Comparison of ENCODE assay signal across 7 cellular contexts in the genomic region with DNA sequence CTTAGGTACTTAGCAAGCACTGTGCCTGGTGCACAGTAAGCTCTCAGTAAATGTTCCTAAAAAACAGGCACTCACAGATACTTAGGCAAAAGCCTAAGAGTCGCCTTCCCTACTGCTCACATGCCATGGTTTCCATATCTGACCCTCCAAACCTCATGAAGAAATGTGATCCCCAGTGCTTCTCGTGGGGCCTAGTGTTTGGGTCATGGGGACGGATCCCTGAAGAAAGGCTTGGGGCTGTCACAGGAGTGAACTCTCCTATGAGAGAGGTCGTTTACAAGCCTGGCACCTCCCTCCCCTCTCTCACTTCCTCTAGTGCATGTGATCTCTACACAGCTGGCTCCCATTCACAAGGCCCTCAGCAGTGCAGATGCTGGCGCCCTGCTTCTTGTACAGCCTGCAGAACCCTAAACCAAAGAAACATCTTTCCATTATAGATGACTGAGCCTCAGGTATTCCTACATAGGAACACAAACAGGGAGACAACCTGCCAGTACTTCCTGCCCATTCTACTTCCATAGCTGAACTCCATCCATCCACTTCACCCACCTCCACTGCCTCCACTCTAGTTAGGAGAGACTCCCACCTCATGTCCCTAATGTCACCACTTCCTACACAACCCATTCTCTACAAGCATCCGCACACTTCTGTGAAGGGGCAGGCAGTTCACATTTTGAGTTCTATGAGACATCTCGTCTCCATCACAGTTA. TPM values are rescaled to one million over a fixed set of nuclear protein-coding genes. Genes with fewer than 3 reads are reported as not detected.
DNase-seq lines count a peak whose midpoint lies in the region; ATAC-seq and TF ChIP-seq lines count a peak whose summit lies in the region.

No MANE protein-coding gene starts in this region.

- H3K27me3 ChIP-seq in endodermal cell (ENCODE audit: control insufficient read depth, insufficient read depth, low read length, poor library complexity, severe bottlenecking) (no peaks in the 10 kb centered on the region), stomach (no peaks in the 10 kb centered on the region)

- peak overlapping the region; percentile 2 for H3K4me3 Mint-ChIP-seq in endodermal cell

- TF ChIP-seq POLR2A in stomach (IDR thresholded peaks at IDR 0.05), result no peak
- no peak for TF ChIP-seq POLR2A in erythroblast (IDR thresholded peaks at IDR 0.05; ENCODE audit: low read length)

- peak overlapping the region; percentile 59 for H3K27ac Mint-ChIP-seq in endodermal cell

- H3K4me3 ChIP-seq in endodermal cell (ENCODE audit: low read length), result peak overlapping the region; percentile 66
- no peak overlapping the region for H3K4me3 ChIP-seq in stomach

- peaks cover 15% of the 10 kb centered on the region for H3K36me3 Mint-ChIP-seq in endodermal cell (ENCODE audit: low read depth)

- peaks cover 42% of the 10 kb centered on the region for H3K4me1 Mint-ChIP-seq in endodermal cell

- H3K36me3 ChIP-seq in endodermal cell (ENCODE audit: control insufficient read depth, insufficient read depth, low read length), result peaks cover 24% of the 10 kb centered on the region
- H3K36me3 ChIP-seq in stomach, result peaks cover 0 to 10% (median 3%) of the 10 kb centered on the region in 4 donors

- H3K27me3 Mint-ChIP-seq in endodermal cell (ENCODE audit: insufficient read depth), result no peaks in the 10 kb centered on the region

- intact Hi-C loops in stomach (cut with DNase I; ENCODE audit: low total_unique reads), result no loop called here

- H3K4me1 ChIP-seq in endodermal cell (ENCODE audit: control insufficient read depth, insufficient read depth, low read length) (peaks cover 6% of the 10 kb centered on the region), stomach (peaks cover 46 to 84% (median 66%) of the 10 kb centered on the region in 4 donors)

- no peak for TF ChIP-seq EP300 in stomach (IDR thresholded peaks at IDR 0.05)

- TF ChIP-seq CTCF in endodermal cell (conservative IDR thresholded peaks at IDR 0.05) (no peak), stomach (IDR thresholded peaks at IDR 0.05) (no peak)

- WGBS in endodermal cell (ENCODE audit: insufficient coverage in 1 of 2, insufficient read length in 1 of 2), 2 experiments, result 91 to 100% methylated on average over 3 to 7 of the region's 7 CpGs
- 72 to 80% (median 73%) methylated on average over 7 of the region's 7 CpGs for WGBS in stomach, 5 donors

- H3K27ac ChIP-seq in endodermal cell (ENCODE audit: low read depth, low read length) (no peak overlapping the region), stomach (peak overlapping the region in 2 of 5 donors; percentile 60 to 96)

- H3K9ac ChIP-seq in endodermal cell (ENCODE audit: extremely low read depth, low read length, poor library complexity, severe bottlenecking), result no peak overlapping the region

- H3K9me3 ChIP-seq in endodermal cell (ENCODE audit: control insufficient read depth, low read length), result no peaks in the 10 kb centered on the region
- no peaks in the 10 kb centered on the region for H3K9me3 ChIP-seq in stomach

- ATAC-seq in GM18520 (IDR thresholded peaks at IDR 0.05; ENCODE audit: unreplicated experiment), result peak; percentile 39
- ATAC-seq in GM21576 (IDR thresholded peaks at IDR 0.05; ENCODE audit: unreplicated experiment), result peak; percentile 57

- DNase-seq in Kasumi-1 (lab: John Stamatoyannopoulos, UW) (peak; percentile 63 to 75), endodermal cell (no peak), stomach (peak; percentile 44), T1000 (lab: John Stamatoyannopoulos, UW) (no peak), erythroblast (lab: John Stamatoyannopoulos, UW) (no peak)

- H3K9me3 Mint-ChIP-seq in endodermal cell, result no peaks in the 10 kb centered on the region

RNA-seq across cellular contexts. Expression of gene SLC15A4, which starts 2.9 kb away (rescaled TPM):
- total RNA-seq in endodermal cell, result 10 to 100 TPM; 28.2 to 39.5 TPM
- 18.9 TPM for polyA plus RNA-seq in endodermal cell (2013, experiment 1 of 2)
- 21.5 TPM for polyA plus RNA-seq in endodermal cell (2013, experiment 2 of 2)
- total RNA-seq in stomach, result 10 to 100 TPM in 2 of 5 donors, 1 to 10 TPM in 2, under 1 TPM in 1; 0.89 to 37.8 (median 2.3) TPM
- polyA plus RNA-seq in stomach, result 1 to 10 TPM; 3.7 to 9.3 (median 4.7) TPM

RNA-seq across cellular contexts. Expression of gene GLT1D1, which starts 32.4 kb away (rescaled TPM):
- total RNA-seq in endodermal cell, result 10 to 100 TPM; 23.8 to 25.4 TPM
- 7.3 TPM for polyA plus RNA-seq in endodermal cell (2013, experiment 1 of 2)
- 7.9 TPM for polyA plus RNA-seq in endodermal cell (2013, experiment 2 of 2)
- 1 to 10 TPM in 1 of 5 donors, not detected in 4; 1.3 TPM for total RNA-seq in stomach
- under 1 TPM; 0.13 to 0.92 (median 0.87) TPM for polyA plus RNA-seq in stomach

Comparison
In these comparisons a context has a peak if more than half of its experiments do, and no peak if none do; other contexts are left out.
1. DNase-seq: peak in Kasumi-1 (2 of 2) and stomach (single experiment); none in endodermal cell (single experiment), T1000 (single experiment) and erythroblast (0 of 2).
2. RNA of gene GLT1D1, which starts 32.4 kb away (total RNA-seq): 23.8 to 25.4 TPM in endodermal cell; 1.3 TPM in stomach; every median in the first group is over 10 times any median in the second.